24 cellular contexts compared by ENCODE assay signal in the genomic region with DNA sequence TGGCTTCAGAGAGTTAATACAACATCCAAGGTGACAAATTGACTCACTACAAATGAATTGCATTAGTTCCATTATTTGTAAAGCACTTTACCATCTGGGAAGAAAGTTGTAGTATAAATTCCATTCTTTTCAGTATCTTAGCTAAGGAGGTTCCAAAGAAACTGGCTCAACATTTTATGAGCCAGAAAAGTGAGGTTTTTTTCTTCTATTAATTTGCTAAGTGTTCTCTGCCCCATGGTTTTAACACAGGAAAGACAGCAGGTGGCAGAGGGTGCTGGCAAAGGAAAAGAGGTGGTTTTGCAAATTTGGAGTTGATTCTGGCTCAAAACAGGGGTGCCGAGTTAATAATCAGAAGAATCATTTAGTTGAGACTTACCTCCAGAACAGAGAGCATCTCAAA.
"Had no signal": no experiment of that assay in that cellular context is flagged by ENCODE, and none has a peak within 500 bp of the region (broad histone marks: within the 10 kb centered on the region; RNA-seq: fewer than 3 reads in every experiment).

No MANE protein-coding gene starts in this region.

- H3K27me3 ChIP-seq: suprapubic skin, transverse colon, vagina had no signal

- H3K9me3 ChIP-seq: mucosa of descending colon, prostate gland, suprapubic skin, transverse colon, vagina had no signal

- DNase-seq: activated CD4-positive, alpha-beta T cell treated with anti-CD3 and anti-CD28 coated beads for 1 hour; activated CD8-positive, alpha-beta memory T cell treated with anti-CD3 and anti-CD28 coated beads for 24 hours; activated CD8-positive, alpha-beta memory T cell treated with anti-CD3 and anti-CD28 coated beads, Interleukin-2, amount 50 U/mL, for 48 hours; activated effector memory CD4-positive, alpha-beta T cell treated with Interleukin-2 at 50 U/mL for 16 hours; activated naive CD4-positive, alpha-beta T cell treated with anti-CD3 and anti-CD28 coated beads, Interleukin-2, amount 10 ng/mL, durations not matched to agents 7 days and 5 days; activated naive CD8-positive, alpha-beta T cell treated with anti-CD3 and anti-CD28 coated beads, Interleukin-2, amount 50 U/mL, for 24 hours; activated T-cell treated with anti-CD3 and anti-CD28 coated beads, Interleukin-2, amount 50 U/mL, for 48 hours; anterior cingulate cortex; effector memory CD4-positive, alpha-beta T cell; foreskin fibroblast; mesenchymal stem cell; mucosa of descending colon; naive B cell; right cardiac atrium; stimulated activated CD4-positive, alpha-beta T cell treated with anti-CD3 and anti-CD28 coated beads, Interleukin-15, amount 100 ng/mL, for 24 hours; stimulated activated CD4-positive, alpha-beta T cell treated with anti-CD3 and anti-CD28 coated beads, Interleukin-4, amount 100 ng/mL, for 1 hour; stimulated activated naive CD8-positive, alpha-beta T cell treated with anti-CD3 and anti-CD28 coated beads, Interleukin-15, amount 100 ng/mL, for 72 hours; transverse colon; WERI-Rb-1 had no signal

- H3K27ac Mint-ChIP-seq: activated naive CD4-positive, alpha-beta T cell treated with anti-CD3 and anti-CD28 coated beads, Interleukin-2, amount 10 ng/mL, durations not matched to agents 7 days and 5 days; activated naive CD8-positive, alpha-beta T cell treated with anti-CD3 and anti-CD28 coated beads, Interleukin-2, amount 50 U/mL, for 24 hours; dendritic cell treated with granulocyte-macrophage colony-stimulating factor and Interleukin-4, amounts not matched to agents 40 ng/mL and 50 ng/mL, for 4 days; naive B cell; stimulated activated naive CD8-positive, alpha-beta T cell treated with anti-CD3 and anti-CD28 coated beads, Interleukin-15, amount 100 ng/mL, for 72 hours had no signal

- H3K4me1 ChIP-seq: prostate gland, suprapubic skin had no signal

- H3K9me3 Mint-ChIP-seq: activated naive CD4-positive, alpha-beta T cell treated with anti-CD3 and anti-CD28 coated beads, Interleukin-2, amount 10 ng/mL, durations not matched to agents 7 days and 5 days; activated naive CD8-positive, alpha-beta T cell treated with anti-CD3 and anti-CD28 coated beads, Interleukin-2, amount 50 U/mL, for 24 hours; dendritic cell treated with granulocyte-macrophage colony-stimulating factor and Interleukin-4, amounts not matched to agents 40 ng/mL and 50 ng/mL, for 4 days; naive B cell; stimulated activated naive CD8-positive, alpha-beta T cell treated with anti-CD3 and anti-CD28 coated beads, Interleukin-15, amount 100 ng/mL, for 72 hours had no signal

- H3K36me3 ChIP-seq: prostate gland, suprapubic skin, transverse colon, vagina, WERI-Rb-1 had no signal

- H3K4me3 Mint-ChIP-seq: activated naive CD4-positive, alpha-beta T cell treated with anti-CD3 and anti-CD28 coated beads, Interleukin-2, amount 10 ng/mL, durations not matched to agents 7 days and 5 days; activated naive CD8-positive, alpha-beta T cell treated with anti-CD3 and anti-CD28 coated beads, Interleukin-2, amount 50 U/mL, for 24 hours; dendritic cell treated with granulocyte-macrophage colony-stimulating factor and Interleukin-4, amounts not matched to agents 40 ng/mL and 50 ng/mL, for 4 days; naive B cell; stimulated activated naive CD8-positive, alpha-beta T cell treated with anti-CD3 and anti-CD28 coated beads, Interleukin-15, amount 100 ng/mL, for 72 hours had no signal

- H3K36me3 Mint-ChIP-seq: activated naive CD4-positive, alpha-beta T cell treated with anti-CD3 and anti-CD28 coated beads, Interleukin-2, amount 10 ng/mL, durations not matched to agents 7 days and 5 days; naive B cell had no signal

- H3K4me3 ChIP-seq: mucosa of descending colon, prostate gland, skin epidermis, suprapubic skin, transverse colon, vagina had no signal

- H3K4me1 Mint-ChIP-seq: activated naive CD4-positive, alpha-beta T cell treated with anti-CD3 and anti-CD28 coated beads, Interleukin-2, amount 10 ng/mL, durations not matched to agents 7 days and 5 days; activated naive CD8-positive, alpha-beta T cell treated with anti-CD3 and anti-CD28 coated beads, Interleukin-2, amount 50 U/mL, for 24 hours; naive B cell; stimulated activated naive CD8-positive, alpha-beta T cell treated with anti-CD3 and anti-CD28 coated beads, Interleukin-15, amount 100 ng/mL, for 72 hours had no signal
